8 cellular contexts compared by ENCODE assay signal in the genomic region with DNA sequence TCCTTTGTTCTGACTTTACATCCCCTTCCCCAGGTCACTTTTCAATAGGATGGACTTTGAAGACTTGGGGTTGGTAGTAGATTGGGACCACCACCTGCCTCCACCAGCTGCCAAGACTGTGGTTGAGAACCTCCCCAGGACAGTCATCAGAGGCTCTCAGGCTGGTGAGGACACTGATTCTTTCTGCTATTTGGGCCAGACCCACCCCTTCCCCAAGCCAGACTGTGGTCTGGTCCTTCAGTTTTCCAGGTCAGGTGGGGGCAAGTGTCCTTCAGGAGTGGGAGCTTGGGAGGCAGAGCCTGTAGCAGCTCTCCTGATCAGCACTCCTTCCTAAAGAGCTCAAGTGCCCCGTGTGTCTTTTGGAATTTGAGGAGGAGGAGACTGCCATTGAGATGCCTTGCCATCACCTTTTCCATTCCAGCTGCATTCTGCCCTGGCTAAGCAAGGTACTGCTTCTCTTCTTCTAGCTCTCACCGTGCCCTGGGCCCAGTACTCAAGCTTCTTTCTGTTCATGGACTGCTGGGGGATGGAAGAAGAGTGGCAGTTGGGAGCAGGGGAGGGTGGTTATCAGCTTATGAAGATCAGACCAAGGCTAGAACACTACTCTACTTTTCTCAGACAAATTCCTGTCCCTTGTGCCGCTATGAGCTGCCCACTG. TPM values are rescaled to one million over a fixed set of nuclear protein-coding genes. Genes with fewer than 3 reads are reported as not detected.
DNase-seq lines count a peak whose midpoint lies in the region; ATAC-seq and TF ChIP-seq lines count a peak whose summit lies in the region.

No MANE protein-coding gene starts in this region.

- WGBS in mesendoderm (ENCODE audit: extremely low coverage, insufficient coverage, low lambda C conversion rate) = no CpG with 5 or more reads among the region's 3 CpGs
- 65 to 73% methylated on average over 1 to 3 of the region's 3 CpGs for WGBS in upper lobe of left lung, 2 donors

- ATAC-seq in upper lobe of left lung (ENCODE audit: low FRiP score in 2 of 2) (no peak), GM18861 (IDR thresholded peaks at IDR 0.05; ENCODE audit: unreplicated experiment) (no peak)

- H3K4me1 Mint-ChIP-seq in activated naive CD4-positive, alpha-beta T cell treated with anti-CD3 and anti-CD28 coated beads, Interleukin-2, amount 10 ng/mL, durations not matched to agents 7 days and 5 days = peaks cover 36% of the 10 kb centered on the region

- DNase-seq in activated naive CD4-positive, alpha-beta T cell treated with anti-CD3 and anti-CD28 coated beads, Interleukin-2, amount 10 ng/mL, durations not matched to agents 7 days and 5 days = no peak
- no peak for DNase-seq in activated naive CD4-positive, alpha-beta T cell (lab: John Stamatoyannopoulos, UW)
- DNase-seq in astrocyte of the spinal cord (ENCODE audit: low read depth, low spot score) (no peak), mesendoderm (no peak), upper lobe of left lung (no peak), NCI-H446 (lab: John Stamatoyannopoulos, UW) (no peak), G401 (ENCODE audit: low spot score) (no peak)

- TF ChIP-seq EP300 in upper lobe of left lung (IDR thresholded peaks at IDR 0.05) = no peak

- TF ChIP-seq CTCF in astrocyte of the spinal cord (IDR thresholded peaks at IDR 0.05; ENCODE audit: low read depth, low read length) (no peak), upper lobe of left lung (IDR thresholded peaks at IDR 0.05) (no peak)

- no peaks in the 10 kb centered on the region for H3K9me3 ChIP-seq in upper lobe of left lung

- H3K4ac ChIP-seq in mesendoderm (ENCODE audit: low read depth, low read length) = no peak overlapping the region

- CTCF ChIA-PET in activated naive CD4-positive, alpha-beta T cell treated with anti-CD3 and anti-CD28 coated beads, Interleukin-2, amount 10 ng/mL, durations not matched to agents 7 days and 5 days (lab: Charles Lee) = interaction anchor here (1.3 kb wide), 1 partner anchor 20 kb away, joined by 4 read pairs; no protein-coding TSS in a partner anchor

- H2AK5ac ChIP-seq in mesendoderm (ENCODE audit: low read length) = no peak overlapping the region

- in situ Hi-C loops in astrocyte of the spinal cord (cut with HindIII; ENCODE audit: low sequenced_read_pairs) = no loop called here
- in situ Hi-C loops in G401 (cut with HindIII; ENCODE audit: low sequenced_read_pairs) = no loop called here

- H3K27ac Mint-ChIP-seq in activated naive CD4-positive, alpha-beta T cell treated with anti-CD3 and anti-CD28 coated beads, Interleukin-2, amount 10 ng/mL, durations not matched to agents 7 days and 5 days = peak overlapping the region; percentile 91

- H3K4me2 ChIP-seq in mesendoderm (ENCODE audit: low read length) = peak overlapping the region; percentile 92

- no peaks in the 10 kb centered on the region for H3K9me3 Mint-ChIP-seq in activated naive CD4-positive, alpha-beta T cell treated with anti-CD3 and anti-CD28 coated beads, Interleukin-2, amount 10 ng/mL, durations not matched to agents 7 days and 5 days

- H3K36me3 ChIP-seq in mesendoderm (ENCODE audit: control insufficient read depth, insufficient read depth, low read length) (peaks cover 8% of the 10 kb centered on the region), upper lobe of left lung (peaks cover 9 to 46% (median 23%) of the 10 kb centered on the region in 4 donors)

- H2BK120ac ChIP-seq in mesendoderm (ENCODE audit: low read depth, low read length) = no peak overlapping the region

- H3K27me3 ChIP-seq in mesendoderm (ENCODE audit: insufficient read depth, low read length, poor library complexity) = no peaks in the 10 kb centered on the region
- no peaks in the 10 kb centered on the region for H3K27me3 ChIP-seq in upper lobe of left lung

- H3K56ac ChIP-seq in mesendoderm (ENCODE audit: low read length) = peak overlapping the region; percentile 92

- peaks cover 20% of the 10 kb centered on the region for H3K79me1 ChIP-seq in mesendoderm (ENCODE audit: low read length)

- no peak overlapping the region for H3K23ac ChIP-seq in mesendoderm (ENCODE audit: low read length)

- peaks cover 4% of the 10 kb centered on the region for H3K4me1 ChIP-seq in mesendoderm (ENCODE audit: control insufficient read depth, low read depth, low read length)
- H3K4me1 ChIP-seq in upper lobe of left lung = peaks cover 30 to 50% (median 41%) of the 10 kb centered on the region in 4 donors

- peak overlapping the region; percentile 85 for H3K9ac ChIP-seq in mesendoderm (ENCODE audit: low read length)

- H3K79me2 ChIP-seq in mesendoderm (ENCODE audit: control insufficient read depth, insufficient read depth, low read length) = peaks cover 15% of the 10 kb centered on the region

- no peak overlapping the region for H2BK15ac ChIP-seq in mesendoderm (replicated peaks; ENCODE audit: low read depth)

- H2BK5ac ChIP-seq in mesendoderm (ENCODE audit: low read length) = no peak overlapping the region

- no peak overlapping the region for H3K18ac ChIP-seq in mesendoderm (ENCODE audit: low read length)

- H3K4me3 Mint-ChIP-seq in activated naive CD4-positive, alpha-beta T cell treated with anti-CD3 and anti-CD28 coated beads, Interleukin-2, amount 10 ng/mL, durations not matched to agents 7 days and 5 days = peak overlapping the region; percentile 99

- peaks cover 18% of the 10 kb centered on the region for H3K36me3 Mint-ChIP-seq in activated naive CD4-positive, alpha-beta T cell treated with anti-CD3 and anti-CD28 coated beads, Interleukin-2, amount 10 ng/mL, durations not matched to agents 7 days and 5 days

- H3K27ac ChIP-seq in mesendoderm (ENCODE audit: low read depth, low read length) = no peak overlapping the region
- H3K27ac ChIP-seq in upper lobe of left lung = peak overlapping the region; percentile 86 to 97 (median 94)

- no peak overlapping the region for H4K8ac ChIP-seq in mesendoderm (ENCODE audit: low read depth, low read length)

- H3K4me3 ChIP-seq in astrocyte of the spinal cord (ENCODE audit: low read depth, low read length) (peak overlapping the region; percentile 98), mesendoderm (ENCODE audit: low read length) (peak overlapping the region; percentile 77), upper lobe of left lung (peak overlapping the region; percentile 34 to 88 (median 83))

- no peaks in the 10 kb centered on the region for H3K27me3 Mint-ChIP-seq in activated naive CD4-positive, alpha-beta T cell treated with anti-CD3 and anti-CD28 coated beads, Interleukin-2, amount 10 ng/mL, durations not matched to agents 7 days and 5 days

- no peak for TF ChIP-seq POLR2A in upper lobe of left lung (IDR thresholded peaks at IDR 0.05)

- H4K5ac ChIP-seq in mesendoderm (ENCODE audit: low read length) = no peak overlapping the region

RNA-seq across cellular contexts. Expression of a gene that starts 1.1 kb away (rescaled TPM):
- 212 TPM for polyA plus RNA-seq in mesendoderm (2013, experiment 1 of 2)
- polyA plus RNA-seq in mesendoderm (2013, experiment 2 of 2) = 210 TPM
- total RNA-seq in upper lobe of left lung = 100 to 1,000 TPM in 4 of 6 donors, 10 to 100 TPM in 2; 81.7 to 164 (median 108) TPM
- 130 and 155 TPM in 2 replicates for total RNA-seq in G401 (2014; rRNA removed; shearing (Covaris generic))

RNA-seq across cellular contexts. Expression of a gene that starts 5.9 kb away (rescaled TPM):
- 19.3 TPM for polyA plus RNA-seq in mesendoderm (2013, experiment 1 of 2)
- 18.8 TPM for polyA plus RNA-seq in mesendoderm (2013, experiment 2 of 2)
- total RNA-seq in upper lobe of left lung = 10 to 100 TPM; 18.9 to 45.8 (median 32.0) TPM
- total RNA-seq in G401 (2014; rRNA removed; shearing (Covaris generic)) = 20.3 and 20.7 TPM in 2 replicates

RNA-seq across cellular contexts. Expression of a gene that starts 12.4 kb away (rescaled TPM):
- polyA plus RNA-seq in mesendoderm (2013, experiment 1 of 2) = 15.9 TPM
- 14.8 TPM for polyA plus RNA-seq in mesendoderm (2013, experiment 2 of 2)
- total RNA-seq in upper lobe of left lung = 100 to 1,000 TPM in 1 of 6 donors, 10 to 100 TPM in 5; 20.5 to 105 (median 44.0) TPM
- total RNA-seq in G401 (2014; rRNA removed; shearing (Covaris generic)) = 0.85 and 1.9 TPM in 2 replicates

RNA-seq across cellular contexts. Expression of a gene that starts 15.3 kb away (rescaled TPM):
- polyA plus RNA-seq in mesendoderm (2013, experiment 1 of 2) = 53.1 TPM
- 53.9 TPM for polyA plus RNA-seq in mesendoderm (2013, experiment 2 of 2)
- total RNA-seq in upper lobe of left lung = 10 to 100 TPM; 24.6 to 46.1 (median 34.0) TPM
- 34.0 and 34.3 TPM in 2 replicates for total RNA-seq in G401 (2014; rRNA removed; shearing (Covaris generic))

RNA-seq across cellular contexts. Expression of a gene that starts 19.2 kb away (rescaled TPM):
- 229 TPM for polyA plus RNA-seq in mesendoderm (2013, experiment 1 of 2)
- 225 TPM for polyA plus RNA-seq in mesendoderm (2013, experiment 2 of 2)
- 100 to 1,000 TPM in 4 of 6 donors, 10 to 100 TPM in 2; 62.8 to 289 (median 154) TPM for total RNA-seq in upper lobe of left lung
- total RNA-seq in G401 (2014; rRNA removed; shearing (Covaris generic)) = 69.9 and 73.2 TPM in 2 replicates
